ENCODE assay signal across 9 cellular contexts in genomic region chr11:101456812-101457211, GRCh38.
DNase-seq lines count a peak whose midpoint lies in the region; ATAC-seq and TF ChIP-seq lines count a peak whose summit lies in the region.
"Had no signal": no experiment of that assay in that cellular context is flagged by ENCODE, and none has a peak within 500 bp of the region (broad histone marks: within the 10 kb centered on the region; RNA-seq: fewer than 3 reads in every experiment).

No MANE protein-coding gene starts in this region.

- H3K9ac ChIP-seq in GM23248 (no peak overlapping the region), OCI-LY3 (ENCODE audit: low read length) (no peak overlapping the region)

- in situ Hi-C loops in GM23248 (cut with MboI) = no loop called here

- peaks cover 6% of the 10 kb centered on the region; the same call in 1 of the 2 replicates for H3F3A ChIP-seq in GM23248 (ENCODE audit: insufficient read depth)

- H3K79me2 ChIP-seq in GM23248 (ENCODE audit: insufficient read depth) (no peaks in the 10 kb centered on the region), OCI-LY3 (ENCODE audit: low read length) (no peaks in the 10 kb centered on the region)

- 0% methylated on average over 1 of the region's 1 CpG for WGBS in GM23248 (ENCODE audit: low coverage in 1 of 2, low lambda C conversion rate in 2 of 2, missing lambda C conversion rate in 2 of 2), 2 experiments
- 0% methylated on average over 1 of the region's 1 CpG for WGBS in esophagus muscularis mucosa
- WGBS in aorta, 2 donors = 0% methylated on average over 1 of the region's 1 CpG

- H3K4me3 ChIP-seq in GM23248 = no peak overlapping the region
- H3K4me3 ChIP-seq in OCI-LY3 (ENCODE audit: low read length) = no peak overlapping the region
- no peak overlapping the region for H3K4me3 ChIP-seq in esophagus muscularis mucosa
- no peak overlapping the region for H3K4me3 ChIP-seq in aorta (ENCODE audit: low read length in 2 of 2)

- H3K27ac ChIP-seq in GM23248 = no peak overlapping the region
- no peak overlapping the region for H3K27ac ChIP-seq in OCI-LY3 (ENCODE audit: low read length)
- H3K27ac ChIP-seq in esophagus muscularis mucosa (replicated peaks in 1 of 4) = no peak overlapping the region
- H3K27ac ChIP-seq in aorta (ENCODE audit: low read depth in 1 of 2, low read length in 2 of 2) = no peak overlapping the region

- TF ChIP-seq POLR2A in esophagus muscularis mucosa (IDR thresholded peaks at IDR 0.05; ENCODE audit: low read depth) = no peak

- H3K4me3 Mint-ChIP-seq in progenitor cell of endocrine pancreas (ENCODE audit: low read depth) = no peak overlapping the region

- H2AFZ ChIP-seq in GM23248 = no peak overlapping the region
- no peak overlapping the region for H2AFZ ChIP-seq in OCI-LY3 (ENCODE audit: low read depth, low read length)

- ATAC-seq in aorta (ENCODE audit: low FRiP score) = no peak

- no peak overlapping the region for H3K4me2 ChIP-seq in GM23248 (ENCODE audit: unreplicated experiment)
- H3K4me2 ChIP-seq in OCI-LY3 (ENCODE audit: low read length) = no peak overlapping the region

- H3K4me1 ChIP-seq in GM23248 (ENCODE audit: insufficient read depth) (peaks cover 24% of the 10 kb centered on the region), OCI-LY3 (ENCODE audit: low read length) (no peaks in the 10 kb centered on the region), esophagus muscularis mucosa (peaks cover 0 to 8% (median 2%) of the 10 kb centered on the region in 4 donors), aorta (ENCODE audit: control insufficient read depth in 1 of 2, insufficient read depth in 2 of 2, low read length in 2 of 2) (no peaks in the 10 kb centered on the region)

- H3K4me1 Mint-ChIP-seq in progenitor cell of endocrine pancreas (ENCODE audit: low read depth) = no peaks in the 10 kb centered on the region

- DNase-seq in GM23248 (peak; percentile 67), esophagus muscularis mucosa (ENCODE audit: extremely low spot score) (no peak), progenitor cell of endocrine pancreas (ENCODE audit: low spot score, unreplicated experiment) (no peak), GDM1 (lab: John Stamatoyannopoulos, UW) (no peak), COLO668 (lab: John Stamatoyannopoulos, UW; ENCODE audit: unreplicated experiment) (no peak), aorta (no peak), DMS79 treated with DMSO at 0.1 percent for 48 hours (lab: John Stamatoyannopoulos, UW) (no peak)
- DNase-seq: NK-92 treated with Interleukin-12 subunit alpha and Interleukin-12 subunit beta, amount 100 ng/mL, for 24 hours had no signal

- no peaks in the 10 kb centered on the region for H3K36me3 ChIP-seq in GM23248 (ENCODE audit: low read depth)
- no peaks in the 10 kb centered on the region for H3K36me3 ChIP-seq in OCI-LY3 (replicated peaks; ENCODE audit: low read depth, low read length)
- peaks cover 0 to 20% (median 8%) of the 10 kb centered on the region in 4 donors for H3K36me3 ChIP-seq in esophagus muscularis mucosa
- no peaks in the 10 kb centered on the region for H3K36me3 ChIP-seq in aorta (ENCODE audit: control insufficient read depth in 1 of 2, insufficient read depth in 2 of 2, low read length in 1 of 2)

- no peaks in the 10 kb centered on the region for H3K36me3 Mint-ChIP-seq in progenitor cell of endocrine pancreas (ENCODE audit: insufficient read depth)

- H3K27me3 ChIP-seq in GM23248 (replicated peaks; ENCODE audit: insufficient read depth) = no peaks in the 10 kb centered on the region
- no peaks in the 10 kb centered on the region for H3K27me3 ChIP-seq in OCI-LY3 (ENCODE audit: low read depth, low read length)
- no peaks in the 10 kb centered on the region for H3K27me3 ChIP-seq in esophagus muscularis mucosa
- H3K27me3 ChIP-seq in aorta (ENCODE audit: control insufficient read depth in 1 of 2, insufficient read depth in 2 of 2, low read length in 1 of 2) = no peaks in the 10 kb centered on the region

- H3K9me2 ChIP-seq in GM23248 (ENCODE audit: insufficient read depth) = no peaks in the 10 kb centered on the region

- H3K27me3 Mint-ChIP-seq in progenitor cell of endocrine pancreas = no peaks in the 10 kb centered on the region

- peak; percentile 43 for TF ChIP-seq CTCF in OCI-LY3 (IDR thresholded peaks at IDR 0.05; ENCODE audit: low read depth, low read length)
- peak; percentile 28 to 63 (median 43) for TF ChIP-seq CTCF in esophagus muscularis mucosa (IDR thresholded peaks at IDR 0.05)
- TF ChIP-seq CTCF in progenitor cell of endocrine pancreas (IDR thresholded peaks at IDR 0.05; ENCODE audit: unreplicated experiment) = peak; percentile 64

- intact Hi-C loops in esophagus muscularis mucosa (cut with DNase I) (loop anchor here (5.0 kb wide), 1 partner anchor 390 kb away; no protein-coding TSS in a partner anchor), aorta (cut with DNase I) (loop anchor here (5.0 to 10.0 kb wide), 2 partner anchors 390 to 548 kb away; no protein-coding TSS in a partner anchor)

- H3K9me3 ChIP-seq in GM23248 (ENCODE audit: low read depth) (no peaks in the 10 kb centered on the region), OCI-LY3 (ENCODE audit: insufficient read depth, low read length) (no peaks in the 10 kb centered on the region), esophagus muscularis mucosa (peaks cover 0 to 6% (median under 1%) of the 10 kb centered on the region in 4 donors), aorta (ENCODE audit: control insufficient read depth, low read length) (no peaks in the 10 kb centered on the region)

- no peak for TF ChIP-seq EP300 in esophagus muscularis mucosa (IDR thresholded peaks at IDR 0.05)

- peaks cover 3% of the 10 kb centered on the region for H3K9me3 Mint-ChIP-seq in progenitor cell of endocrine pancreas (ENCODE audit: low read depth)

- H3K27ac Mint-ChIP-seq in progenitor cell of endocrine pancreas = no peak overlapping the region

- H4K20me1 ChIP-seq in GM23248 (ENCODE audit: insufficient read depth) (no peaks in the 10 kb centered on the region), OCI-LY3 (ENCODE audit: insufficient read depth, low read length) (no peaks in the 10 kb centered on the region)
